9 cellular contexts compared by ENCODE assay signal in the genomic region with DNA sequence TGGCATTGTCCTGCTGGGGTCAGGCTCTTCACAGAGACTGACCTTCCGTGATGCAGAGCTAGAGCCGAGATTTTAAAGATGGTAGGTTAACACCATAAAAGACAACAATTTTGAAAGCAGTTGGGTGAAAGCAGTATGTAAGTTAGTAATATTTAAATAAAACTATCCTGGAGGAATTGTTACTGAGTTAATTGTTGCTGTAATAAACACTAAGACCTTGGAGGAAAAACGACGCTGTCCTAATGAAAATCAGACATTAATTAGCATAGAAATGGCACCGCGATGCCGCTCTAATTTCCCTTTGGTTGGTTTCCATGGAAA. TPM values are rescaled to one million over a fixed set of nuclear protein-coding genes. Genes with fewer than 3 reads are reported as not detected.
DNase-seq lines count a peak whose midpoint lies in the region; ATAC-seq and TF ChIP-seq lines count a peak whose summit lies in the region.
"Had no signal": no experiment of that assay in that cellular context is flagged by ENCODE, and none has a peak within 500 bp of the region (broad histone marks: within the 10 kb centered on the region; RNA-seq: fewer than 3 reads in every experiment).

No MANE protein-coding gene starts in this region.

- DNase-seq in AG04450 (ENCODE audit: low read depth, low spot score): no peak
- peak; percentile 59 for DNase-seq in HuH-7 (ENCODE audit: low spot score)
- DNase-seq in endothelial cell (ENCODE audit: low spot score): no peak
- DNase-seq in hepatic stellate cell (ENCODE audit: low spot score): no peak
- DNase-seq in activated naive CD4-positive, alpha-beta T cell treated with anti-CD3 and anti-CD28 coated beads for 36 hours: no peak

- no peak for TF ChIP-seq EP300 in neural cell (conservative IDR thresholded peaks at IDR 0.05; ENCODE audit: poor library complexity, severe bottlenecking)

- H3K27ac Mint-ChIP-seq in endothelial cell (ENCODE audit: unreplicated experiment): no peak overlapping the region
- H3K27ac Mint-ChIP-seq in activated naive CD4-positive, alpha-beta T cell treated with anti-CD3 and anti-CD28 coated beads for 36 hours: no peak overlapping the region
- H3K27ac Mint-ChIP-seq: memory B cell had no signal

- no peaks in the 10 kb centered on the region for H3K27me3 ChIP-seq in AG04450 (ENCODE audit: control insufficient read depth, insufficient read depth, low read length)
- no peaks in the 10 kb centered on the region for H3K27me3 ChIP-seq in duodenal mucosa (ENCODE audit: control insufficient read depth in 1 of 2, insufficient read depth in 2 of 2, low read length in 2 of 2)
- H3K27me3 ChIP-seq in neural cell (ENCODE audit: insufficient read depth, low read depth, low read length): no peaks in the 10 kb centered on the region

- peak overlapping the region; percentile 78 for H3K27ac ChIP-seq in AG04450 (ENCODE audit: low read depth, low read length)
- no peak overlapping the region for H3K27ac ChIP-seq in duodenal mucosa (ENCODE audit: low read depth, low read length)
- H3K27ac ChIP-seq in neural cell (ENCODE audit: low read length): peak overlapping the region; percentile 17

- peaks cover 22% of the 10 kb centered on the region for H3K79me2 ChIP-seq in neural cell (replicated peaks; ENCODE audit: insufficient read depth, low read length)

- no peaks in the 10 kb centered on the region for H3K9me2 ChIP-seq in neural cell (ENCODE audit: insufficient read depth, low read length)

- peak overlapping the region; percentile 71 for H3K4me3 ChIP-seq in AG04450 (ENCODE audit: low read depth, low read length)
- H3K4me3 ChIP-seq in duodenal mucosa (ENCODE audit: low read depth in 1 of 2, low read length in 2 of 2): peak overlapping the region; percentile 83 to 99
- peak overlapping the region; percentile 85 for H3K4me3 ChIP-seq in neural cell (ENCODE audit: low read length)

- peaks cover 5 to 12% of the 10 kb centered on the region in 2 donors for H3K4me1 ChIP-seq in duodenal mucosa (ENCODE audit: control insufficient read depth in 1 of 2, insufficient read depth in 2 of 2, low read length in 2 of 2)

- POLR2A ChIA-PET in AG04450 (lab: Yijun Ruan, JAX): no interaction called here

- no peaks in the 10 kb centered on the region for H3K9me3 Mint-ChIP-seq in endothelial cell (ENCODE audit: unreplicated experiment)
- H3K9me3 Mint-ChIP-seq in activated naive CD4-positive, alpha-beta T cell treated with anti-CD3 and anti-CD28 coated beads for 36 hours: no peaks in the 10 kb centered on the region
- H3K9me3 Mint-ChIP-seq: memory B cell had no signal

- H3K36me3 ChIP-seq in duodenal mucosa (ENCODE audit: control insufficient read depth in 1 of 2, insufficient read depth in 2 of 2, low read length in 2 of 2): no peaks in the 10 kb centered on the region
- no peaks in the 10 kb centered on the region for H3K36me3 ChIP-seq in neural cell (ENCODE audit: insufficient read depth, low read length)

- peaks cover 12% of the 10 kb centered on the region for H3K36me3 Mint-ChIP-seq in endothelial cell (ENCODE audit: low read depth, unreplicated experiment)
- H3K36me3 Mint-ChIP-seq in activated naive CD4-positive, alpha-beta T cell treated with anti-CD3 and anti-CD28 coated beads for 36 hours (ENCODE audit: low read depth): peaks cover 12% of the 10 kb centered on the region
- H3K36me3 Mint-ChIP-seq: memory B cell had no signal

- no peak overlapping the region for H3K4me3 Mint-ChIP-seq in endothelial cell (ENCODE audit: unreplicated experiment)
- H3K4me3 Mint-ChIP-seq in activated naive CD4-positive, alpha-beta T cell treated with anti-CD3 and anti-CD28 coated beads for 36 hours: no peak overlapping the region

- H3K4me2 ChIP-seq in neural cell (ENCODE audit: low read length): peak overlapping the region; percentile 69

- no peak for TF ChIP-seq CTCF in AG04450 (IDR thresholded peaks at IDR 0.05; ENCODE audit: low read depth, low read length)
- TF ChIP-seq CTCF in neural cell (IDR thresholded peaks at IDR 0.05; ENCODE audit: poor library complexity, severe bottlenecking): no peak
- no peak for TF ChIP-seq CTCF in endothelial cell (IDR thresholded peaks at IDR 0.05; ENCODE audit: unreplicated experiment)

- no peaks in the 10 kb centered on the region for H3F3A ChIP-seq in neural cell (ENCODE audit: insufficient read depth, low read length, poor library complexity, severe bottlenecking)

- peaks cover 17% of the 10 kb centered on the region for H3K4me1 Mint-ChIP-seq in endothelial cell (ENCODE audit: unreplicated experiment)
- peaks cover 21% of the 10 kb centered on the region for H3K4me1 Mint-ChIP-seq in activated naive CD4-positive, alpha-beta T cell treated with anti-CD3 and anti-CD28 coated beads for 36 hours (ENCODE audit: low read depth)

- peaks cover 5% of the 10 kb centered on the region for H3K27me3 Mint-ChIP-seq in endothelial cell (ENCODE audit: unreplicated experiment)
- no peaks in the 10 kb centered on the region for H3K27me3 Mint-ChIP-seq in activated naive CD4-positive, alpha-beta T cell treated with anti-CD3 and anti-CD28 coated beads for 36 hours (ENCODE audit: low read depth)
- H3K27me3 Mint-ChIP-seq: memory B cell had no signal

- no peaks in the 10 kb centered on the region for H4K20me1 ChIP-seq in neural cell (ENCODE audit: insufficient read depth)

- no peak for TF ChIP-seq RAD21 in neural cell (conservative IDR thresholded peaks at IDR 0.05)

- no peak for ATAC-seq in GM21367 (IDR thresholded peaks at IDR 0.05; ENCODE audit: unreplicated experiment)

- CTCF ChIA-PET in AG04450 (lab: Charles Lee): interaction anchor here (1.0 to 1.6 kb wide), 2 partner anchors 19 to 163 kb away, joined by 3 to 5 read pairs; no protein-coding TSS in a partner anchor
- CTCF ChIA-PET in activated naive CD4-positive, alpha-beta T cell treated with anti-CD3 and anti-CD28 coated beads for 36 hours (lab: Charles Lee): interaction anchor here (0.6 to 1.2 kb wide), 2 partner anchors 19 to 74 kb away, joined by 3 to 8 read pairs; no protein-coding TSS in a partner anchor

- H3K9me3 ChIP-seq in AG04450 (ENCODE audit: control insufficient read depth, insufficient read depth, low read length): no peaks in the 10 kb centered on the region; the same call in 1 of the 2 replicates
- no peaks in the 10 kb centered on the region for H3K9me3 ChIP-seq in duodenal mucosa (ENCODE audit: control insufficient read depth in 1 of 2, low read length in 2 of 2)
- no peaks in the 10 kb centered on the region for H3K9me3 ChIP-seq in neural cell (ENCODE audit: low read length)

- H3K9ac ChIP-seq in duodenal mucosa (ENCODE audit: low read depth in 1 of 2, low read length in 2 of 2): peak overlapping the region; percentile 22 to 67
- H3K9ac ChIP-seq in neural cell (ENCODE audit: low read length): peak overlapping the region; percentile 24

- H2AFZ ChIP-seq in neural cell (ENCODE audit: low read depth, low read length): peak overlapping the region; percentile 51

- intact Hi-C loops in activated naive CD4-positive, alpha-beta T cell treated with anti-CD3 and anti-CD28 coated beads for 36 hours (cut with micrococcal nuclease): loop anchor here (1.0 to 2.0 kb wide), 7 partner anchors 23 to 393 kb away; partner anchors contain the start of genes APH1A, ENSA, FALEC and PRPF3

TF ChIP-seq in neural cell, 6 proteins besides CTCF, POLR2A, EP300 and RAD21 (continues in another document):
- TF ChIP-seq EZH2 (IDR thresholded peaks at IDR 0.05; ENCODE audit: borderline replicate concordance, insufficient read depth, low read length, poor library complexity, severe bottlenecking) (no peak), SMC3 (conservative IDR thresholded peaks at IDR 0.05; ENCODE audit: poor library complexity) (no peak), MXI1 (conservative IDR thresholded peaks at IDR 0.05; ENCODE audit: poor library complexity, severe bottlenecking) (no peak), TAF1 (IDR thresholded peaks at IDR 0.05; ENCODE audit: low read depth) (no peak)

RNA-seq across cellular contexts. Expression of gene ANP32E, which starts 0.7 kb away (rescaled TPM):
- polyA plus RNA-seq in AG04450 (2011; rRNA removed): 16.8 and 22.7 TPM in 2 replicates
- polyA minus RNA-seq in AG04450 (2011; rRNA and poly(A)+ RNA removed): 11.8 and 15.4 TPM in 2 replicates
- polyA plus RNA-seq in neural cell: 16.6 and 17.9 TPM in 2 replicates
- 11.0 and 17.2 TPM in 2 replicates for polyA minus RNA-seq in neural cell
- 35.6 TPM for total RNA-seq in endothelial cell (ENCODE audit: unreplicated experiment)
- total RNA-seq in activated naive CD4-positive, alpha-beta T cell treated with anti-CD3 and anti-CD28 coated beads for 36 hours: 100 to 1,000 TPM; 201 to 202 TPM

RNA-seq across cellular contexts. Expression of gene CA14, which starts 21.0 kb away (rescaled TPM):
- polyA plus RNA-seq in AG04450 (2011; rRNA removed) (0.09 TPM in 2 replicates), neural cell (1.1 and 1.5 TPM in 2 replicates)
- polyA minus RNA-seq in AG04450 (2011; rRNA and poly(A)+ RNA removed): not detected in 2 replicates
- 0.35 TPM in 1 of 2 replicates, not detected in the other for polyA minus RNA-seq in neural cell
- 6.3 TPM for total RNA-seq in endothelial cell (ENCODE audit: unreplicated experiment)
- total RNA-seq in activated naive CD4-positive, alpha-beta T cell treated with anti-CD3 and anti-CD28 coated beads for 36 hours: not detected

RNA-seq across cellular contexts. Expression of gene APH1A, which starts 32.2 kb away (rescaled TPM):
- polyA plus RNA-seq in AG04450 (2011; rRNA removed): 117 and 121 TPM in 2 replicates
- polyA minus RNA-seq in AG04450 (2011; rRNA and poly(A)+ RNA removed): 94.3 and 106 TPM in 2 replicates
- polyA plus RNA-seq in neural cell: 164 and 167 TPM in 2 replicates
- polyA minus RNA-seq in neural cell: 76.2 and 78.0 TPM in 2 replicates
- 333 TPM for total RNA-seq in endothelial cell (ENCODE audit: unreplicated experiment)
- 10 to 100 TPM; 71.2 to 75.7 TPM for total RNA-seq in activated naive CD4-positive, alpha-beta T cell treated with anti-CD3 and anti-CD28 coated beads for 36 hours

RNA-seq across cellular contexts. Expression of gene C1orf54, which starts 36.0 kb away (rescaled TPM):
- polyA plus RNA-seq in AG04450 (2011; rRNA removed): 78.3 and 79.3 TPM in 2 replicates
- polyA minus RNA-seq in AG04450 (2011; rRNA and poly(A)+ RNA removed): 12.3 and 12.9 TPM in 2 replicates
- 2.6 and 17.1 TPM in 2 replicates for polyA plus RNA-seq in neural cell
- polyA minus RNA-seq in neural cell: not detected in 2 replicates
- total RNA-seq in endothelial cell (ENCODE audit: unreplicated experiment): 411 TPM
- total RNA-seq in activated naive CD4-positive, alpha-beta T cell treated with anti-CD3 and anti-CD28 coated beads for 36 hours: under 1 TPM; 0.41 to 0.86 TPM

RNA-seq across cellular contexts. Expression of gene CIART, which starts 45.8 kb away (rescaled TPM):
- 8.6 and 9.4 TPM in 2 replicates for polyA plus RNA-seq in AG04450 (2011; rRNA removed)
- polyA minus RNA-seq in AG04450 (2011; rRNA and poly(A)+ RNA removed): 12.6 and 17.8 TPM in 2 replicates
- 7.3 and 9.1 TPM in 2 replicates for polyA plus RNA-seq in neural cell
- polyA minus RNA-seq in neural cell: 4.7 and 5.1 TPM in 2 replicates
- total RNA-seq in endothelial cell (ENCODE audit: unreplicated experiment): 9.1 TPM
- 1 to 10 TPM in 1 of 2 experiments, under 1 TPM in 1; 0.84 to 1.0 TPM for total RNA-seq in activated naive CD4-positive, alpha-beta T cell treated with anti-CD3 and anti-CD28 coated beads for 36 hours
